ENCODE assay signal across 16 cellular contexts in the genomic region with DNA sequence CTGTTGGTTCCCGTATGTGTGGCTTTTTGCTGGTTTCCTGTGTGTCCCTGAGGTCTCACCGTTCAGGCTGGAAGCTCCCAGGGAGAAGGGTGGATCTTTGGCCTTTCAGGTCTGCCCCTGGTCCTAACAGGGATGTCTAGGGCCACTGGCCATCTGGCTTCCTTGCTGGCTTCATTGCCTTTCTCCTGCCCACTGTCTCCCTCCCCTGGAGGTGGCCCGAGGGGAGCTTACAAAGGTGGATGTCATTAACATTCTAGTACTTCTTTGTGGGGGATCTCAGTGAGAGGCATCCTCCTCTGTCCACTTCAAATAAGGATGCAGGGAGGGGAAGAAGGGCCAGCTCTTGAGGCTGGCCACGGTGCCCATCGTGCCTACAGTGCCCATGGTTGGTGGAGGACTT. TPM values are rescaled to one million over a fixed set of nuclear protein-coding genes. Genes with fewer than 3 reads are reported as not detected.
"Had no signal": no experiment of that assay in that cellular context is flagged by ENCODE, and none has a peak within 500 bp of the region (broad histone marks: within the 10 kb centered on the region; RNA-seq: fewer than 3 reads in every experiment).

No MANE protein-coding gene starts in this region.

- DNase-seq: activated CD4-positive, alpha-beta T cell treated with anti-CD3 and anti-CD28 coated beads for 48 hours; activated CD8-positive, alpha-beta T cell treated with anti-CD3 and anti-CD28 coated beads for 36 hours; activated effector memory CD4-positive, alpha-beta T cell treated with anti-CD3 and anti-CD28 coated beads, Interleukin-2, amount 50 U/mL, for 16 hours; activated T-cell treated with anti-CD3 and anti-CD28 coated beads, Interleukin-2, amount 50 U/mL, for 48 hours; adrenal gland; central memory CD4-positive, alpha-beta T cell; foreskin keratinocyte; occipital lobe; stimulated activated CD4-positive, alpha-beta T cell treated with anti-CD3 and anti-CD28 coated beads, Interleukin-12 subunit alpha, Interleukin-12 subunit beta, amount 100 ng/mL, for 4 hours had no signal

- H3K27ac ChIP-seq: adrenal gland, foreskin keratinocyte, thyroid gland had no signal

- H3K4me3 ChIP-seq: adrenal gland, colonic mucosa, mucosa of descending colon, thyroid gland had no signal

- H3K27me3 ChIP-seq: adrenal gland, colonic mucosa, thyroid gland had no signal

- H3K4me1 ChIP-seq: adrenal gland, colonic mucosa, foreskin keratinocyte had no signal

- H3K9me3 ChIP-seq: adrenal gland, colonic mucosa, mucosa of descending colon, thyroid gland had no signal

- ATAC-seq: activated CD8-positive, alpha-beta T cell treated with anti-CD3 and anti-CD28 coated beads for 36 hours; foreskin keratinocyte; left lobe of liver; stimulated activated effector memory CD8-positive, alpha-beta T cell treated with anti-CD3 and anti-CD28 coated beads, Interleukin-12 subunit alpha, Interleukin-12 subunit beta, amount 100 ng/mL, for 72 hours; WTC11 had no signal

- H3K36me3 ChIP-seq: adrenal gland, colonic mucosa, thyroid gland had no signal

RNA-seq across cellular contexts. Expression of gene HMCN2, which starts 35.2 kb away (rescaled TPM):
- total RNA-seq: activated CD8-positive, alpha-beta T cell treated with anti-CD3 and anti-CD28 coated beads for 36 hours; foreskin keratinocyte; occipital lobe; T-helper 2 cell treated with Interferon-gamma antibody and Interleukin-4, amounts not matched to agents 100 ng/mL and 5 ng/mL, for 36 hours had no signal
- polyA plus RNA-seq: foreskin keratinocyte had no signal
